In the genomic region with DNA sequence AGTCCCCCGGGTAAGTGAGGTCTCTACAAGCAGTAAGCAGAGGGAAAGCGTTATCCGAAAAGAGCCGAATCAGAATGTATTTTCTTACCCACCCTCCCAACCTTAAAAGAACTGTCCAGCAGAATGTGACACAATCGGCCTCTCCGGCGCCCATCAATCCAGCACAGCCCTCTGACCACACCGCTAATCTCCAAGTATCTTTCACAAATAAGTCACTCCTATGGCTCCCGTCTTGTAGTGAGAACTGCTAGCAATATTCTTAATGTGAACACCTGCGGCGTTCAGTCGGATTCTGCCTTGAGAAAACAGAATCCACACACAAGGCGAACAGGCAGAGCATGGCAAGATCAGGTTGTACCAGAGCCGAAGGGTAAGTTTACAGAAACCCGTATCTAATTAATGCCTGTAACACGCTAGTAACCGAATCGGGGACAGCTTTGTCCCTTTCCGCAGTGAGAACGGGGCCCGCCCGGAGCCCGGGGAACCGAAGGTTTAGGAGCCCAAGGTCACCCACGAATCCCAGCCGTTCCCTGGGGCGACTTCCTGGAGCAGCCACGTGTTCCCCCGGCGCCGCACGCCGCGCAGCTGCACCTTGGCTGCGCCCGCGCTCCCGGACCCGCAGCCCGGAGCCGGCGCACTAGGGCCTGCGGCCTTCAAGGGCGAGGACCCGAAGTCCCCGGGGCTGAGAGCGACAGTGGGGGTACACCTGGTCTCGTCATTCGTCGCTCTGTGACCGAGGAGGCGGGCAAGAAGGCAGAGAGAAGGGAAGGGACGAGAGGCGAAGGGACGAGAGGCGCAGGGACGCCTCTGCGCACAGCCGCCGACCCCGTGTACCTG, we compare ENCODE assay signal across 8 cellular contexts. TPM values are rescaled to one million over a fixed set of nuclear protein-coding genes. Genes with fewer than 3 reads are reported as not detected.
DNase-seq lines count a peak whose midpoint lies in the region; ATAC-seq and TF ChIP-seq lines count a peak whose summit lies in the region.

No MANE protein-coding gene starts in this region.

- TF ChIP-seq POLR2A in heart left ventricle (IDR thresholded peaks at IDR 0.05), result no peak

- intact Hi-C loops in heart left ventricle (cut with DNase I) (loop anchor here in 1 of 10 donors (2.0 kb wide), 1 partner anchor 114 kb away; no protein-coding TSS in a partner anchor), upper lobe of right lung (cut with DNase I) (no loop called here)

- peaks cover 42% of the 10 kb centered on the region for H4K20me1 ChIP-seq in KMS-11 (ENCODE audit: insufficient read depth)

- H3K4me2 ChIP-seq in KMS-11, result peak overlapping the region; percentile 82

- H3K4me3 ChIP-seq in KMS-11 (IDR thresholded peaks at IDR 0.05; ENCODE audit: insufficient read depth, low read depth, low read length) (peak overlapping the region; percentile 52), SK-N-MC (peak overlapping the region; percentile 99), heart left ventricle (peak overlapping the region; percentile 78 to 98 (median 87)), upper lobe of right lung (peak overlapping the region; percentile 96)

- peaks cover 58% of the 10 kb centered on the region for H3K79me2 ChIP-seq in KMS-11 (ENCODE audit: insufficient read depth, low read depth)

- H3K4me1 ChIP-seq in KMS-11 (ENCODE audit: low read depth, poor library complexity, severe bottlenecking) (peaks cover 69% of the 10 kb centered on the region), heart left ventricle (peaks cover 2 to 37% (median 21%) of the 10 kb centered on the region in 12 donors), upper lobe of right lung (peaks cover 14% of the 10 kb centered on the region)

- TF ChIP-seq CTCF in KMS-11 (conservative IDR thresholded peaks at IDR 0.05; ENCODE audit: low read depth, low read length) (no peak), heart left ventricle (IDR thresholded peaks at IDR 0.05) (no peak), upper lobe of right lung (IDR thresholded peaks at IDR 0.05) (no peak)

- WGBS in heart left ventricle, 4 donors, result 1% methylated on average over 20 to 61 of the region's 61 CpGs

- peak overlapping the region; percentile 91; the same call in 1 of the 2 replicates for H2AFZ ChIP-seq in KMS-11 (ENCODE audit: low read depth)

- H3K36me3 ChIP-seq in KMS-11 (ENCODE audit: insufficient read depth) (peaks cover 8% of the 10 kb centered on the region; the same call in 1 of the 2 replicates), SK-N-MC (ENCODE audit: insufficient read depth, low read length) (peaks cover 8% of the 10 kb centered on the region), heart left ventricle (peaks cover 0 to 11% (median 8%) of the 10 kb centered on the region in 9 donors), upper lobe of right lung (peaks cover 7% of the 10 kb centered on the region)

- H3K9ac ChIP-seq in KMS-11 (peak overlapping the region; percentile 97), SK-N-MC (ENCODE audit: insufficient read length) (peak overlapping the region; percentile 91)

- H3K9me3 ChIP-seq in SK-N-MC (ENCODE audit: low read depth, low read length) (no peaks in the 10 kb centered on the region), heart left ventricle (no peaks in the 10 kb centered on the region), upper lobe of right lung (no peaks in the 10 kb centered on the region)

- ATAC-seq in GM21723 (IDR thresholded peaks at IDR 0.05; ENCODE audit: unreplicated experiment) (peak; percentile 50), heart left ventricle (peak; percentile 63 to 89 (median 82)), upper lobe of right lung (peak; percentile 84)

- DNase-seq in DMS79 treated with DMSO at 0.1 percent for 48 hours (lab: John Stamatoyannopoulos, UW) (peak; percentile 65), SK-N-MC (ENCODE audit: low read depth, low spot score) (peak; percentile 8), heart left ventricle (peak; percentile 65 to 82 (median 75)), pons (ENCODE audit: low spot score) (peak; percentile 41), upper lobe of right lung (peak; percentile 85)
- DNase-seq in activated naive CD8-positive, alpha-beta T cell treated with anti-CD3 and anti-CD28 coated beads, Interleukin-2, amount 50 U/mL, for 16 hours (ENCODE audit: low read depth, low spot score), result peak; percentile 11

- H3K27ac ChIP-seq in KMS-11 (peak overlapping the region; percentile 91), SK-N-MC (peak overlapping the region; percentile 90), heart left ventricle (peak overlapping the region; percentile 45 to 98 (median 94)), upper lobe of right lung (peak overlapping the region; percentile 95)

- H3K27me3 ChIP-seq in KMS-11 (ENCODE audit: insufficient read depth, low read depth) (no peaks in the 10 kb centered on the region), heart left ventricle (no peaks in the 10 kb centered on the region), upper lobe of right lung (no peaks in the 10 kb centered on the region)

RNA-seq across cellular contexts. Expression of gene TFRC, which starts 0.7 kb away (rescaled TPM):
- total RNA-seq in heart left ventricle (100 to 1,000 TPM in 6 of 9 donors, 10 to 100 TPM in 3; 15.7 to 232 (median 121) TPM), upper lobe of right lung (248 TPM)
- 10 to 100 TPM; 24.2 to 70.7 TPM for polyA plus RNA-seq in heart left ventricle

Comparison
In these comparisons a context has a peak if more than half of its experiments do, and no peak if none do; other contexts are left out.
1. Peak in every context shown above with its lines: DNase-seq, ATAC-seq, H3K4me3 ChIP-seq and H3K27ac ChIP-seq.
2. DNase-seq: peak in every context shown above with its lines; median percentile 85 in upper lobe of right lung; 75 in heart left ventricle; 65 in DMS79 treated with DMSO at 0.1 percent for 48 hours; 41 in pons; 11 in activated naive CD8-positive, alpha-beta T cell treated with anti-CD3 and anti-CD28 coated beads, Interleukin-2, amount 50 U/mL, for 16 hours; 8 in SK-N-MC.